Comparison of ENCODE assay signal across 9 cellular contexts in the genomic region with DNA sequence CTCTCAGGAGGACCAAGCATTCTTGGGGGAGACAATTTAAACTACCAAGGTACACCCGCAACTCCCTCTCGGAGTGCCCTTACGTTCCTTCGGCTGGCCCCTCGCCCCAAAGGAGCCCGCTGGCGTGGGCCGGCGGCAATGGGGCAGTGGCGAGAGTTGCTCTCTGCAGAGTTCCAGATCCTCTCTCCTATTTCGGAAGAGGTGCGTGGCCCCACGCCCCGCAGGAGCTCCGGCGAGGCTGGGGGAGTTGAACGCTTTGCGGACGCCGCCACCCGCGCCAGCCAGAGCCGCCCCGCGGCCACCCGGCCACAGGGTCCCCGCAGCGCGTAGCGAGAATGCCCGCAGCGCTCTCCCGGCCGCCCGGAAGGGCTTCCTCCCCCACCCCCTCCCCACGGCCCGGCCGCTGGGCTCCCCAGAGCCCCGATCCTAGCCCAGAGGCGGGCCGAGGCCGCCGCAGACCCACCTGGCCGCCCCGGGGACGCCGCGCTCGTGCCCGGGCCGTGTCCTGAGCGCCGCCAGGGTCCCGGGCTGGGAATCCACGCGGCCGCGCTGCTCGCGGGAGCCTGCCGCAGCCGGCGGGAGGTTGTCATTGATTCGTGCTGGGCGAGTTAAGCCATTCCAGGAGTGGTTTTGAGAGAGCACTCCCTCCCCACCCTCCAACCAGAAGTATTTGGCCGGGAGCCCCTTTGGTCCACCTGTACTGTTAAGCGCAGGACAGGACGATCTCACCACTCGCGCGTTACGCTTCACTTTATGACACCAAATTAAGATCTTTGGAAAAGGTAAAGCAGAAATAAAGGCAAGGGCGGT.
DNase-seq lines count a peak whose midpoint lies in the region; ATAC-seq and TF ChIP-seq lines count a peak whose summit lies in the region.
"Had no signal": no experiment of that assay in that cellular context is flagged by ENCODE, and none has a peak within 500 bp of the region (broad histone marks: within the 10 kb centered on the region; RNA-seq: fewer than 3 reads in every experiment).

No MANE protein-coding gene starts in this region.

- H2BK12ac ChIP-seq in trophoblast cell (ENCODE audit: low read length): no peak overlapping the region

- H3K36me3 ChIP-seq in ES-I3 (ENCODE audit: insufficient read depth, low read length) (no peaks in the 10 kb centered on the region), RWPE2 (ENCODE audit: low read depth) (no peaks in the 10 kb centered on the region), trophoblast cell (ENCODE audit: control insufficient read depth in 1 of 2, insufficient read depth in 2 of 2, low read length in 2 of 2) (no peaks in the 10 kb centered on the region)

- peak overlapping the region; percentile 26 for H4K12ac ChIP-seq in trophoblast cell (ENCODE audit: low read depth, low read length)

- peak overlapping the region; percentile 67 for H2AFZ ChIP-seq in trophoblast cell (ENCODE audit: insufficient read depth, low read length, poor library complexity)

- ATAC-seq in RWPE2 (ENCODE audit: low read depth) (peak; percentile 17; the same call in 1 of the 3 replicates), Right ventricle myocardium inferior (peak; percentile 16), HG03565 (IDR thresholded peaks at IDR 0.05; ENCODE audit: unreplicated experiment) (no peak), HG03175 (IDR thresholded peaks at IDR 0.05; ENCODE audit: unreplicated experiment) (no peak)

- H3K14ac ChIP-seq in trophoblast cell (ENCODE audit: low read length): peak overlapping the region; percentile 32

- H3K4ac ChIP-seq in trophoblast cell (ENCODE audit: low read depth, low read length): no peak overlapping the region

- H2BK120ac ChIP-seq in trophoblast cell (ENCODE audit: insufficient read depth, low read length, poor library complexity): peak overlapping the region; percentile 53

- no peak overlapping the region for H3K23ac ChIP-seq in trophoblast cell (ENCODE audit: low read length)

- H3K4me1 ChIP-seq in ES-I3 (ENCODE audit: insufficient read depth, low read length) (peaks cover 18% of the 10 kb centered on the region), RWPE2 (ENCODE audit: insufficient read depth, poor library complexity, severe bottlenecking) (peaks cover 2% of the 10 kb centered on the region), trophoblast cell (ENCODE audit: control insufficient read depth in 1 of 2, insufficient read depth in 2 of 2, low read length in 2 of 2) (peaks cover 6 to 14% of the 10 kb centered on the region in 2 experiments)

- H4K91ac ChIP-seq in trophoblast cell (ENCODE audit: low read depth, low read length): peak overlapping the region; percentile 57

- DNase-seq in RWPE2 (ENCODE audit: low spot score): no peak
- DNase-seq in Right ventricle myocardium inferior (ENCODE audit: missing footprints): no peak
- peak in 1 of 2 donors; percentile 30 for DNase-seq in trophoblast cell
- DNase-seq in NCI-H82 (lab: John Stamatoyannopoulos, UW): no peak
- no peak for DNase-seq in NAMALWA (ENCODE audit: low spot score)
- DNase-seq: immature natural killer cell had no signal

- H3K4me3 ChIP-seq in RWPE2 (ENCODE audit: severe bottlenecking): peak overlapping the region; percentile 28
- H3K4me3 ChIP-seq in trophoblast cell (ENCODE audit: low read depth, low read length): peak overlapping the region; percentile 59

- TF ChIP-seq CTCF in RWPE2 (IDR thresholded peaks at IDR 0.05; ENCODE audit: poor library complexity, severe bottlenecking): no peak

- peak overlapping the region; percentile 37 for H3K18ac ChIP-seq in trophoblast cell (ENCODE audit: low read length)

- no peaks in the 10 kb centered on the region for H3K79me2 ChIP-seq in trophoblast cell (ENCODE audit: control insufficient read depth, insufficient read depth, low read length, poor library complexity)

- peaks cover 2% of the 10 kb centered on the region for H3K79me1 ChIP-seq in trophoblast cell (ENCODE audit: low read length)

- H3K9ac ChIP-seq in ES-I3 (ENCODE audit: low read depth, low read length) (peak overlapping the region; percentile 66), trophoblast cell (ENCODE audit: low read length) (no peak overlapping the region)

- H2BK5ac ChIP-seq in trophoblast cell (ENCODE audit: low read depth, low read length, poor library complexity): peak overlapping the region; percentile 19

- peaks cover 36% of the 10 kb centered on the region for H3K27me3 ChIP-seq in RWPE2 (ENCODE audit: insufficient read depth, poor library complexity, severe bottlenecking)
- peaks cover 24% of the 10 kb centered on the region for H3K27me3 ChIP-seq in trophoblast cell (ENCODE audit: insufficient read depth, low read length)

- H2AK5ac ChIP-seq in trophoblast cell (ENCODE audit: low read length): no peak overlapping the region

- H3K27ac ChIP-seq in RWPE2 (ENCODE audit: poor library complexity, severe bottlenecking) (no peak overlapping the region), trophoblast cell (ENCODE audit: low read depth, low read length) (no peak overlapping the region)

- H3K4me2 ChIP-seq in trophoblast cell (ENCODE audit: low read length): peak overlapping the region; percentile 95

- H4K8ac ChIP-seq in trophoblast cell (ENCODE audit: low read depth, low read length): no peak overlapping the region

- no CpG with 5 or more reads among the region's 73 CpGs for WGBS in trophoblast cell (ENCODE audit: extremely low coverage, insufficient coverage, insufficient read length)

- intact Hi-C loops in Right ventricle myocardium inferior (cut with DNase I): loop anchor here (5.0 kb wide), 1 partner anchor 81 kb away; no protein-coding TSS in a partner anchor

- H3K9me3 ChIP-seq in ES-I3 (ENCODE audit: control insufficient read depth, insufficient read depth, low read length): no peaks in the 10 kb centered on the region
- no peaks in the 10 kb centered on the region for H3K9me3 ChIP-seq in RWPE2 (ENCODE audit: severe bottlenecking)
- no peaks in the 10 kb centered on the region for H3K9me3 ChIP-seq in trophoblast cell (ENCODE audit: insufficient read depth, low read depth, low read length)

Comparison
In these comparisons a context has a peak if more than half of its experiments do, and no peak if none do; other contexts are left out.
1. ATAC-seq: peak in RWPE2 (single experiment) and Right ventricle myocardium inferior (single experiment); none in HG03565 (single experiment) and HG03175 (single experiment).